Comparison of ENCODE assay signal across 8 cellular contexts in the genomic region with DNA sequence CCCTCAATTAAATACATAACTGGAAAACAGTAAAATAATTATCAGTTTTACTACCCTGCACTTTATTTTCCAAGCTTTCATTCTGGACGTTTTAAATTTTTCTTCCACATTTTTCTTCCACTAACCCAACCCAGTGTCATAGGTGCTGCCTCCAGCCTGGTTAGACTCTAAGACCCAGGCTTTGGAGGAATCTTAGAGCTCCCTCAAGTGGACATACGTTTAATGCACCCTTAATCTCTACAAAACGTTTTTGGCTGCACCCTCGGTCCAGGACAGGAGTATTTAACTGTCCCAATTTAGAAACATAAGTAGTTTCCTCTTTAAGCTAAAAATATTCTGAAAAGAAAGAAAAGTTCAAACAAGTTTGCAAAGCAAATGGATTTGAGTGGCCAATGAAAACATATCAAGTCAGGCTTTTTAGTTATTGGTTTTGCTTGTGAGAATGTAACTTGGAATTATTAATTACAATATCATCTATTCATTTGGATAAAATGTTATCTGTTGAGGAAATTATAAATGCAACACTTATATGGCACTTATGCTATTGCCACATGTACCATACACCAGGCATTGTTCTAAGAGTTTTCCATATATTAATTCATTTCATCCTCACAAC. TPM values are rescaled to one million over a fixed set of nuclear protein-coding genes. Genes with fewer than 3 reads are reported as not detected.
DNase-seq lines count a peak whose midpoint lies in the region; ATAC-seq, FAIRE-seq and TF ChIP-seq lines count a peak whose summit lies in the region.

No MANE protein-coding gene starts in this region.

- H3K4me2 ChIP-seq in GM23338 = no peak overlapping the region

- no peaks in the 10 kb centered on the region for H4K20me1 ChIP-seq in GM23338 (replicated peaks; ENCODE audit: insufficient read depth)

- H3K36me3 ChIP-seq in GM23338 (ENCODE audit: insufficient read depth) = no peaks in the 10 kb centered on the region
- no peaks in the 10 kb centered on the region for H3K36me3 ChIP-seq in pancreas

- no peaks in the 10 kb centered on the region for H3K36me3 Mint-ChIP-seq in GM23338 (ENCODE audit: low read depth)

- no peaks in the 10 kb centered on the region for H3K27me3 ChIP-seq in GM23338 (ENCODE audit: insufficient read depth)
- H3K27me3 ChIP-seq in pancreas = no peaks in the 10 kb centered on the region

- DNase-seq in GM12864 (ENCODE audit: low read depth) = no peak
- DNase-seq in GM23338 (ENCODE audit: low spot score) = peak; percentile 89
- DNase-seq in SHP77 (lab: John Stamatoyannopoulos, UW) = peak; percentile 76 to 83
- DNase-seq in fibroblast of peridontal ligament (ENCODE audit: extremely low read depth) = peak; percentile 84
- no peak for DNase-seq in pancreas

- H3K4me3 ChIP-seq in GM12864 (ENCODE audit: low read depth, low read length) (no peak overlapping the region), GM23338 (no peak overlapping the region), pancreas (no peak overlapping the region)

- no peaks in the 10 kb centered on the region for H3K79me2 ChIP-seq in GM23338 (replicated peaks; ENCODE audit: insufficient read depth)

- H3F3A ChIP-seq in GM23338 (replicated peaks; ENCODE audit: low read depth) = no peaks in the 10 kb centered on the region

- H3K9me2 ChIP-seq in GM23338 (ENCODE audit: insufficient read depth) = no peaks in the 10 kb centered on the region

- H3K4me3 Mint-ChIP-seq in GM23338 = no peak overlapping the region

- peak; percentile 60 for FAIRE-seq in pancreas (lab: Jason Lieb, UNC)

- no peaks in the 10 kb centered on the region for H3K27me3 Mint-ChIP-seq in GM23338 (ENCODE audit: insufficient read depth, low read depth, poor library complexity)

- TF ChIP-seq CTCF in GM12864 (IDR thresholded peaks at IDR 0.05; ENCODE audit: low read depth, low read length, missing control alignments) (peak; percentile 63), GM23338 (conservative IDR thresholded peaks at IDR 0.05; ENCODE audit: low read depth in 2 of 2) (peak; percentile 88 to 91), LNCAP (IDR thresholded peaks at IDR 0.05) (peak; percentile 83), pancreas (IDR thresholded peaks at IDR 0.05) (peak; percentile 25 to 63 (median 48))

- intact Hi-C loops in pancreas (cut with DNase I) = loop anchor here in 1 of 3 donors (10.0 kb wide), 1 partner anchor 828 kb away; no protein-coding TSS in a partner anchor

- peak; percentile 89 for ATAC-seq in GM23338
- ATAC-seq in pancreas = peak; percentile 56 to 91 (median 86)
- ATAC-seq in GM18520 (IDR thresholded peaks at IDR 0.05; ENCODE audit: unreplicated experiment) = no peak
- no peak for ATAC-seq in HG02571 (IDR thresholded peaks at IDR 0.05; ENCODE audit: unreplicated experiment)

- no peaks in the 10 kb centered on the region for H3K9me3 Mint-ChIP-seq in GM23338

- no peak overlapping the region for H3K27ac Mint-ChIP-seq in GM23338

- no peak overlapping the region for H3K27ac ChIP-seq in GM23338 (ENCODE audit: low read depth)
- no peak overlapping the region for H3K27ac ChIP-seq in pancreas

- H3K9me3 ChIP-seq in pancreas = no peaks in the 10 kb centered on the region

- no peak overlapping the region for H2AFZ ChIP-seq in GM23338

- H3K4me1 Mint-ChIP-seq in GM23338 = peaks cover 6% of the 10 kb centered on the region; the same call in 2 of the 3 replicates

- H3K4me1 ChIP-seq in GM23338 (ENCODE audit: insufficient read depth) (no peaks in the 10 kb centered on the region), pancreas (no peaks in the 10 kb centered on the region)

- 1 to 2% methylated on average over 4 of the region's 4 CpGs for WGBS in pancreas, 2 donors

TF ChIP-seq in GM23338, 12 proteins besides CTCF, POLR2A, EP300 and RAD21 (continues in another document):
- TF ChIP-seq, protein P1, sequence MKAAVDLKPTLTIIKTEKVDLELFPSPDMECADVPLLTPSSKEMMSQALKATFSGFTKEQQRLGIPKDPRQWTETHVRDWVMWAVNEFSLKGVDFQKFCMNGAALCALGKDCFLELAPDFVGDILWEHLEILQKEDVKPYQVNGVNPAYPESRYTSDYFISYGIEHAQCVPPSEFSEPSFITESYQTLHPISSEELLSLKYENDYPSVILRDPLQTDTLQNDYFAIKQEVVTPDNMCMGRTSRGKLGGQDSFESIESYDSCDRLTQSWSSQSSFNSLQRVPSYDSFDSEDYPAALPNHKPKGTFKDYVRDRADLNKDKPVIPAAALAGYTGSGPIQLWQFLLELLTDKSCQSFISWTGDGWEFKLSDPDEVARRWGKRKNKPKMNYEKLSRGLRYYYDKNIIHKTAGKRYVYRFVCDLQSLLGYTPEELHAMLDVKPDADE (IDR thresholded peaks at IDR 0.05) = no peak
- no peak for TF ChIP-seq EZH2phosphoT487 (IDR thresholded peaks at IDR 0.05; ENCODE audit: unreplicated experiment)
- TF ChIP-seq, protein P2, sequence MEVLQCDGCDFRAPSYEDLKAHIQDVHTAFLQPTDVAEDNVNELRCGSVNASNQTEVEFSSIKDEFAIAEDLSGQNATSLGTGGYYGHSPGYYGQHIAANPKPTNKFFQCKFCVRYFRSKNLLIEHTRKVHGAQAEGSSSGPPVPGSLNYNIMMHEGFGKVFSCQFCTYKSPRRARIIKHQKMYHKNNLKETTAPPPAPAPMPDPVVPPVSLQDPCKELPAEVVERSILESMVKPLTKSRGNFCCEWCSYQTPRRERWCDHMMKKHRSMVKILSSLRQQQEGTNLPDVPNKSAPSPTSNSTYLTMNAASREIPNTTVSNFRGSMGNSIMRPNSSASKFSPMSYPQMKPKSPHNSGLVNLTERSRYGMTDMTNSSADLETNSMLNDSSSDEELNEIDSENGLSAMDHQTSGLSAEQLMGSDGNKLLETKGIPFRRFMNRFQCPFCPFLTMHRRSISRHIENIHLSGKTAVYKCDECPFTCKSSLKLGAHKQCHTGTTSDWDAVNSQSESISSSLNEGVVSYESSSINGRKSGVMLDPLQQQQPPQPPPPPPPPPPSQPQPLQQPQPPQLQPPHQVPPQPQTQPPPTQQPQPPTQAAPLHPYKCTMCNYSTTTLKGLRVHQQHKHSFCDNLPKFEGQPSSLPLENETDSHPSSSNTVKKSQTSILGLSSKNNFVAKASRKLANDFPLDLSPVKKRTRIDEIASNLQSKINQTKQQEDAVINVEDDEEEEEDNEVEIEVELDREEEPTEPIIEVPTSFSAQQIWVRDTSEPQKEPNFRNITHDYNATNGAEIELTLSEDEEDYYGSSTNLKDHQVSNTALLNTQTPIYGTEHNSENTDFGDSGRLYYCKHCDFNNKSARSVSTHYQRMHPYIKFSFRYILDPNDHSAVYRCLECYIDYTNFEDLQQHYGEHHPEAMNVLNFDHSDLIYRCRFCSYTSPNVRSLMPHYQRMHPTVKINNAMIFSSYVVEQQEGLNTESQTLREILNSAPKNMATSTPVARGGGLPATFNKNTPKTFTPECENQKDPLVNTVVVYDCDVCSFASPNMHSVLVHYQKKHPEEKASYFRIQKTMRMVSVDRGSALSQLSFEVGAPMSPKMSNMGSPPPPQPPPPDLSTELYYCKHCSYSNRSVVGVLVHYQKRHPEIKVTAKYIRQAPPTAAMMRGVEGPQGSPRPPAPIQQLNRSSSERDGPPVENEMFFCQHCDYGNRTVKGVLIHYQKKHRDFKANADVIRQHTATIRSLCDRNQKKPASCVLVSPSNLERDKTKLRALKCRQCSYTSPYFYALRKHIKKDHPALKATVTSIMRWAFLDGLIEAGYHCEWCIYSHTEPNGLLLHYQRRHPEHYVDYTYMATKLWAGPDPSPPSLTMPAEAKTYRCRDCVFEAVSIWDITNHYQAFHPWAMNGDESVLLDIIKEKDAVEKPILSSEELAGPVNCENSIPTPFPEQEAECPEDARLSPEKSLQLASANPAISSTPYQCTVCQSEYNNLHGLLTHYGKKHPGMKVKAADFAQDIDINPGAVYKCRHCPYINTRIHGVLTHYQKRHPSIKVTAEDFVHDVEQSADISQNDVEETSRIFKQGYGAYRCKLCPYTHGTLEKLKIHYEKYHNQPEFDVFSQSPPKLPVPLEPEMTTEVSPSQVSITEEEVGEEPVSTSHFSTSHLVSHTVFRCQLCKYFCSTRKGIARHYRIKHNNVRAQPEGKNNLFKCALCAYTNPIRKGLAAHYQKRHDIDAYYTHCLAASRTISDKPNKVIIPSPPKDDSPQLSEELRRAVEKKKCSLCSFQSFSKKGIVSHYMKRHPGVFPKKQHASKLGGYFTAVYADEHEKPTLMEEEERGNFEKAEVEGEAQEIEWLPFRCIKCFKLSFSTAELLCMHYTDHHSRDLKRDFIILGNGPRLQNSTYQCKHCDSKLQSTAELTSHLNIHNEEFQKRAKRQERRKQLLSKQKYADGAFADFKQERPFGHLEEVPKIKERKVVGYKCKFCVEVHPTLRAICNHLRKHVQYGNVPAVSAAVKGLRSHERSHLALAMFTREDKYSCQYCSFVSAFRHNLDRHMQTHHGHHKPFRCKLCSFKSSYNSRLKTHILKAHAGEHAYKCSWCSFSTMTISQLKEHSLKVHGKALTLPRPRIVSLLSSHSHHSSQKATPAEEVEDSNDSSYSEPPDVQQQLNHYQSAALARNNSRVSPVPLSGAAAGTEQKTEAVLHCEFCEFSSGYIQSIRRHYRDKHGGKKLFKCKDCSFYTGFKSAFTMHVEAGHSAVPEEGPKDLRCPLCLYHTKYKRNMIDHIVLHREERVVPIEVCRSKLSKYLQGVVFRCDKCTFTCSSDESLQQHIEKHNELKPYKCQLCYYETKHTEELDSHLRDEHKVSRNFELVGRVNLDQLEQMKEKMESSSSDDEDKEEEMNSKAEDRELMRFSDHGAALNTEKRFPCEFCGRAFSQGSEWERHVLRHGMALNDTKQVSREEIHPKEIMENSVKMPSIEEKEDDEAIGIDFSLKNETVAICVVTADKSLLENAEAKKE (CRISPR knock-in tag; IDR thresholded peaks at IDR 0.05) = no peak
- TF ChIP-seq EZH2 (IDR thresholded peaks at IDR 0.05; ENCODE audit: low read depth, unreplicated experiment) = no peak
- no peak for TF ChIP-seq ZNF331 (CRISPR knock-in tag; IDR thresholded peaks at IDR 0.05; ENCODE audit: low read depth)
- no peak for TF ChIP-seq JUNB (IDR thresholded peaks at IDR 0.05; ENCODE audit: unreplicated experiment)
- no peak for TF ChIP-seq NANOG (IDR thresholded peaks at IDR 0.05; ENCODE audit: borderline replicate concordance)
- TF ChIP-seq CREB1 (CRISPR knock-in tag; IDR thresholded peaks at IDR 0.05; ENCODE audit: low read depth) = no peak
- TF ChIP-seq POLR2AphosphoS5 (IDR thresholded peaks at IDR 0.05; ENCODE audit: low read depth) = no peak
- TF ChIP-seq ZNF114 (CRISPR knock-in tag; IDR thresholded peaks at IDR 0.05) = no peak
- TF ChIP-seq STAT1 (IDR thresholded peaks at IDR 0.05; ENCODE audit: unreplicated experiment) = no peak

RNA-seq across cellular contexts. Expression of a gene that starts 38.9 kb away (rescaled TPM):
- 0.23 and 1.1 TPM in 2 replicates for total RNA-seq in GM23338 (2014; rRNA removed; shearing (Covaris generic))
- 0.42 and 0.60 TPM in 2 replicates for polyA plus RNA-seq in GM23338 (2016; fragmentation: Nextera tagmentation; extraction: Ambion mirVana)
- 10 to 100 TPM in 1 of 6 donors, 1 to 10 TPM in 2, under 1 TPM in 3; 0.31 to 10.4 (median 0.83) TPM for total RNA-seq in pancreas
- under 1 TPM; 0.57 to 0.66 TPM for polyA plus RNA-seq in pancreas

Comparison
In these comparisons a context has a peak if more than half of its experiments do, and no peak if none do; other contexts are left out.
1. DNase-seq: peak in GM23338 (single experiment), SHP77 (2 of 2) and fibroblast of peridontal ligament (single experiment); none in GM12864 (single experiment) and pancreas (0 of 6).
2. ATAC-seq: peak in GM23338 (single experiment) and pancreas (4 of 4); none in GM18520 (single experiment) and HG02571 (single experiment).
3. Peak in every context shown above with its lines, with median percentiles within 50 percentile points of each other: CTCF ChIP-seq.